ENCODE assay signal across 32 cellular contexts in the genomic region with DNA sequence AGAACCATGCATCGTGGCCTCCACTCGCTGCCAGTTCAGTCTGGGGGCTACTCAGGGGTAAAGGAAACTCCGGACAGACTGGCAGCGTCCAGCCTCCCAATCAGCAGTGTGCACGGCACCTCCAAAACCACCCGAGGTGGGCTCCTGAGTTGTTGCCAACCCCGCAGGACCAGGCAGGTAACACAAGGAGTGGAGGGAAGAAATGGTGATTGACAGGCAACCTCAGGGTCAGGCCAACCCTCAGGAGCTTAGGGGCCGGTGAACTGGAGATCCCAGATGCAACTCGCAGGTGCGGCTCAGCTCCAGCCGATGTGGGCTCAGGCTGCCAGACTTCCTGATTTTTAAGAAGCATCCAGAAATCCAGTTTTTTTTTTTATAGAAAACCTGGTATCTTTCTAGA.
"Had no signal": no experiment of that assay in that cellular context is flagged by ENCODE, and none has a peak within 500 bp of the region (broad histone marks: within the 10 kb centered on the region; RNA-seq: fewer than 3 reads in every experiment).

No MANE protein-coding gene starts in this region.

- H3K9me3 ChIP-seq: MG63 had no signal

- H3K9me3 Mint-ChIP-seq: activated CD4-positive, alpha-beta T cell treated with anti-CD3 and anti-CD28 coated beads, Interleukin-2, amount 10 ng/mL, durations not matched to agents 24 days and 14 days; activated CD8-positive, alpha-beta T cell treated with anti-CD3 and anti-CD28 coated beads for 36 hours; activated naive CD4-positive, alpha-beta T cell treated with anti-CD3 and anti-CD28 coated beads, Interleukin-2, amount 50 U/mL, for 24 hours; activated T-cell treated with anti-CD3 and anti-CD28 coated beads, Interleukin-2, amount 50 U/mL, for 24 hours; activated T-helper 2 cell treated with anti-CD3 and anti-CD28 coated beads, Interferon-gamma antibody, Interleukin-2, Interleukin-4, amounts not matched to agents 10 μg/mL and 5 μg/mL and 100 μg/mL, durations not matched to agents 14 hours and 24 hours and 36 hours; brain; central memory CD8-positive, alpha-beta T cell had no signal

- H3K27me3 ChIP-seq: MG63 had no signal

- ATAC-seq: activated CD4-positive, CD25-positive, alpha-beta regulatory T cell treated with anti-CD3 and anti-CD28 coated beads, Interleukin-2, amount 50 U/mL, for 24 hours; activated CD8-positive, alpha-beta T cell treated with anti-CD3 and anti-CD28 coated beads for 36 hours; Right ventricle myocardium inferior had no signal

- H3K27me3 Mint-ChIP-seq: activated CD8-positive, alpha-beta T cell treated with anti-CD3 and anti-CD28 coated beads for 36 hours; activated naive CD4-positive, alpha-beta T cell treated with anti-CD3 and anti-CD28 coated beads, Interleukin-2, amount 50 U/mL, for 24 hours; activated T-cell treated with anti-CD3 and anti-CD28 coated beads, Interleukin-2, amount 50 U/mL, for 24 hours; brain; central memory CD8-positive, alpha-beta T cell had no signal

- DNase-seq: activated CD4-positive, alpha-beta T cell treated with anti-CD3 and anti-CD28 coated beads, Interleukin-2, amount 10 ng/mL, durations not matched to agents 24 days and 14 days; activated CD4-positive, alpha-beta T cell treated with anti-CD3 and anti-CD28 coated beads, Interleukin-2, amount 50 U/mL, for 4 hours; activated CD8-positive, alpha-beta T cell treated with anti-CD3 and anti-CD28 coated beads for 36 hours; activated gamma-delta T cell; activated naive CD4-positive, alpha-beta T cell treated with Interleukin-2 at 50 U/mL for 16 hours; activated T-cell treated with anti-CD3 and anti-CD28 coated beads, Interleukin-2, amount 50 U/mL, for 24 hours; anterior cingulate cortex; Kasumi-1; KG1; MG63; NCI-H1048; NCI-H1105 treated with DMSO at 0.1 percent for 48 hours; NCI-H1436; NCI-H1694; NCI-H1930; NCI-H2081 treated with DMSO at 0.1 percent for 48 hours; NCI-H226; NCI-H446 treated with DMSO at 0.1 percent for 48 hours; NCI-H524 treated with DMSO at 0.1 percent for 48 hours; SIG-M5; SW 1271; T-helper 1 cell; T-helper 2 cell; T-helper 9 cell; WERI-Rb-1 had no signal

- H3K27ac Mint-ChIP-seq: activated CD4-positive, alpha-beta T cell treated with anti-CD3 and anti-CD28 coated beads, Interleukin-2, amount 10 ng/mL, durations not matched to agents 24 days and 14 days; activated CD8-positive, alpha-beta T cell treated with anti-CD3 and anti-CD28 coated beads for 36 hours; activated naive CD4-positive, alpha-beta T cell treated with anti-CD3 and anti-CD28 coated beads, Interleukin-2, amount 50 U/mL, for 24 hours; activated T-cell treated with anti-CD3 and anti-CD28 coated beads, Interleukin-2, amount 50 U/mL, for 24 hours; activated T-helper 2 cell treated with anti-CD3 and anti-CD28 coated beads, Interferon-gamma antibody, Interleukin-2, Interleukin-4, amounts not matched to agents 10 μg/mL and 5 μg/mL and 100 μg/mL, durations not matched to agents 14 hours and 24 hours and 36 hours had no signal

- H3K4me1 Mint-ChIP-seq: activated CD4-positive, alpha-beta T cell treated with anti-CD3 and anti-CD28 coated beads, Interleukin-2, amount 10 ng/mL, durations not matched to agents 24 days and 14 days; activated naive CD4-positive, alpha-beta T cell treated with anti-CD3 and anti-CD28 coated beads, Interleukin-2, amount 50 U/mL, for 24 hours; central memory CD8-positive, alpha-beta T cell had no signal

- H3K4me3 ChIP-seq: MG63 had no signal

- H3K4me3 Mint-ChIP-seq: activated CD4-positive, alpha-beta T cell treated with anti-CD3 and anti-CD28 coated beads, Interleukin-2, amount 10 ng/mL, durations not matched to agents 24 days and 14 days; activated CD8-positive, alpha-beta T cell treated with anti-CD3 and anti-CD28 coated beads for 36 hours; activated naive CD4-positive, alpha-beta T cell treated with anti-CD3 and anti-CD28 coated beads, Interleukin-2, amount 50 U/mL, for 24 hours; activated T-cell treated with anti-CD3 and anti-CD28 coated beads, Interleukin-2, amount 50 U/mL, for 24 hours; brain; central memory CD8-positive, alpha-beta T cell had no signal

- H3K27ac ChIP-seq: RWPE1, WERI-Rb-1 had no signal

- H3K36me3 ChIP-seq: MG63, WERI-Rb-1 had no signal

- H3K36me3 Mint-ChIP-seq: activated naive CD4-positive, alpha-beta T cell treated with anti-CD3 and anti-CD28 coated beads, Interleukin-2, amount 50 U/mL, for 24 hours; brain had no signal
